ENCODE assay signal across 8 cellular contexts in the genomic region with DNA sequence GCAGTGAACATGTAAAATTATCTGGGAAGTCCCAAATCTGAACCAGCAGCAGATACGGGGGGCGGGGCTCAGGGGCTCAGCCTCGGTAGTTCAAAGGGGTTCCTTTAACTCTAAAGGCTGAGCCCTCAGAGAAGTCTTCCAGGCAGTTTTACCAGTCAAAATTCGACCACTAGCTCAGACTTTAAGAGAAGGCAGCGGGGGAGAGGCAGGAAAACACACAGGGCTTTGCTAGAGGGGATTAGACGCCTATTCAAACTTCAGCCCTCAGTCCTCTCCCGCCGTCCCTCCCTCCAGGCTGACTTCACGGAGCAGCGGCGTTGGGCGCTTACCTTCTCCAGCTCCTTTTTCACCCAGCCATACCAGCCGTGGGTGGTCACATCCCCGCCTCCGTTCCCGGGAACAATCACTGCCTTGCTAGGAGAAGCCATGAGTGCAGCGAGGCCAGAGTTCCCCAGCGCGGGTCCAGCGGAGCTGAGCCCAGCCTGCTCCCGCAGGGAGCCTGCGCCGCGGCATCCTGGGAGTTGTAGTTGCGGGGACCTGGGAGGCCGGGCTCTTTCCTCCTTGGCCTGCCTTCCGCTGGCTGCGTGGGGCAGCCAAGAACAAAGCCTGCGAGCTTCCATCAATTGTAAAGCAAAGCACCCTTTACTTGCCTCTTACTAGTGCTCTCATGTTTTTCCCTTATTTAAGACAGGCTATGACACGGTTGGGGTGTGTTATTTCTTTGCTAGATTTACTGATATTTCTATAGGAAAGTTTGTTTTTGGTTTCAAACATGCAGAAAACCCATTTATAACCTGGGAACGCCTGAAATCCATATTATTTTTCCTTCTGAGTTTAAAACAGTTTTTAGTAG. TPM values are rescaled to one million over a fixed set of nuclear protein-coding genes. Genes with fewer than 3 reads are reported as not detected.
DNase-seq lines count a peak whose midpoint lies in the region; ATAC-seq, FAIRE-seq and TF ChIP-seq lines count a peak whose summit lies in the region.

A gene (minus strand): TSS at position 486 of the 853 bp plus-strand sequence. CDS start 58 bp downstream, at position 428.

- H3K27me3 Mint-ChIP-seq in central memory CD8-positive, alpha-beta T cell: peaks cover 6% of the 10 kb centered on the region

- H3K27me3 ChIP-seq in keratinocyte (ENCODE audit: control insufficient read depth, extremely low read depth, insufficient read depth, low read length): no peaks in the 10 kb centered on the region

- H3K36me3 Mint-ChIP-seq in central memory CD8-positive, alpha-beta T cell (ENCODE audit: insufficient read depth): peaks cover 6% of the 10 kb centered on the region

- dilution Hi-C loops in keratinocyte (cut with MboI; ENCODE audit: extremely low pct_ligation_motif_present, low sequenced_read_pairs): no loop called here

- peak; percentile 71 for FAIRE-seq in keratinocyte (lab: Jason Lieb, UNC)

- H3K4me3 ChIP-seq in keratinocyte (ENCODE audit: control insufficient read depth in 2 of 3, extremely low read depth in 1 of 3, insufficient read depth in 2 of 3, low read depth in 1 of 3, low read length in 3 of 3): peak within 1 kb of the TSS; percentile 71 to 95 (median 85)

- H3K9me3 Mint-ChIP-seq in central memory CD8-positive, alpha-beta T cell: no peaks in the 10 kb centered on the region

- peak within 1 kb of the TSS; percentile 100 for H2AFZ ChIP-seq in keratinocyte (ENCODE audit: control insufficient read depth, low read length)

- H4K20me1 ChIP-seq in keratinocyte (ENCODE audit: control insufficient read depth, extremely low read depth, insufficient read depth, low read length): no peaks in the 10 kb centered on the region

- no peaks in the 10 kb centered on the region for H3K9me1 ChIP-seq in keratinocyte (ENCODE audit: control insufficient read depth, extremely low read depth, insufficient read depth, low read length)

- H3K9ac ChIP-seq in keratinocyte (ENCODE audit: control insufficient read depth, extremely low read depth, insufficient read depth, low read length): peak within 1 kb of the TSS; percentile 84

- no peaks in the 10 kb centered on the region for H3K79me2 ChIP-seq in keratinocyte (ENCODE audit: control insufficient read depth, insufficient read depth, low read length)

- H3K27ac ChIP-seq in keratinocyte (ENCODE audit: control insufficient read depth, insufficient read depth, low read length): peak within 1 kb of the TSS; percentile 62

- DNase-seq in AG08396 (ENCODE audit: low spot score) (peak; percentile 89), NCI-H226 (peak; percentile 72), keratinocyte (ENCODE audit: low read depth, low spot score) (no peak)
- peak; percentile 41 for DNase-seq in activated CD4-positive, CD25-positive, alpha-beta regulatory T cell treated with anti-CD3 and anti-CD28 coated beads, Interleukin-2, amount 50 U/mL, for 16 hours (ENCODE audit: low read depth, low spot score)
- peak; percentile 55 for DNase-seq in central memory CD8-positive, alpha-beta T cell (ENCODE audit: low spot score in 2 of 2)
- peak; percentile 58 to 74 (median 67) for DNase-seq in stimulated activated CD4-positive, alpha-beta T cell treated with anti-CD3 and anti-CD28 coated beads, Interleukin-12 subunit alpha, Interleukin-12 subunit beta, amount 100 ng/mL, for 48 hours (ENCODE audit: low read depth in 2 of 3, low spot score in 1 of 3)

- H3K36me3 ChIP-seq in keratinocyte (ENCODE audit: control insufficient read depth in 2 of 2, extremely low read depth in 1 of 2, insufficient read depth in 2 of 2, low read length in 2 of 2): peaks cover 6 to 7% of the 10 kb centered on the region in 2 experiments

- no peak for TF ChIP-seq CTCF in keratinocyte (optimal IDR thresholded peaks at IDR 0.05 in 1 of 3, IDR thresholded peaks at IDR 0.05 in 1 of 3, conservative IDR thresholded peaks at IDR 0.05 in 1 of 3; ENCODE audit: extremely low read depth in 1 of 3, insufficient read depth in 2 of 3, low read length in 3 of 3)

- ATAC-seq in GM18873 (IDR thresholded peaks at IDR 0.05; ENCODE audit: low FRiP score, unreplicated experiment) (peak; percentile 94), HG03135 (IDR thresholded peaks at IDR 0.05; ENCODE audit: unreplicated experiment) (peak; percentile 94)
- peak; percentile 98 for ATAC-seq in central memory CD8-positive, alpha-beta T cell (replicated peaks; ENCODE audit: extremely low read depth, poor library complexity, severe bottlenecking)

- peaks cover 9% of the 10 kb centered on the region for H3K4me1 ChIP-seq in keratinocyte (ENCODE audit: control insufficient read depth, extremely low read depth, insufficient read depth, low read length)

- H3K4me2 ChIP-seq in keratinocyte (ENCODE audit: control insufficient read depth, extremely low read depth, insufficient read depth, low read depth, low read length): peak within 1 kb of the TSS; percentile 88

- H3K9me3 ChIP-seq in keratinocyte (ENCODE audit: control insufficient read depth, low read depth, low read length): no peaks in the 10 kb centered on the region

- peak within 1 kb of the TSS; percentile 97 for H3K4me3 Mint-ChIP-seq in central memory CD8-positive, alpha-beta T cell

- peak within 1 kb of the TSS; percentile 82 for H3K27ac Mint-ChIP-seq in central memory CD8-positive, alpha-beta T cell (ENCODE audit: low read depth)

- peaks cover 12% of the 10 kb centered on the region for H3K4me1 Mint-ChIP-seq in central memory CD8-positive, alpha-beta T cell

RNA-seq across cellular contexts. Expression of the gene that starts here (rescaled TPM):
- 16.5 to 17.9 TPM (median 17.3 TPM) in 3 replicates for polyA plus RNA-seq in keratinocyte
- polyA plus RNA-seq in keratinocyte (2011; ENCODE audit: low read depth): 1.8 TPM
- polyA plus RNA-seq in keratinocyte (2011; cell fraction: cytosol; rRNA removed): 13.2 and 26.6 TPM in 2 replicates
- polyA plus RNA-seq in keratinocyte (2011; cell fraction: nucleus; rRNA removed): 8.4 and 10.5 TPM in 2 replicates
- polyA plus RNA-seq in keratinocyte (2012; ENCODE audit: low replicate concordance): 5.7 and 12.8 TPM in 2 replicates
- polyA minus RNA-seq in keratinocyte: 10.1 to 47.0 TPM (median 38.9 TPM) in 3 replicates
- 13.6 TPM for polyA minus RNA-seq in keratinocyte (2011; cell fraction: cytosol; rRNA and poly(A)+ RNA removed)
- polyA minus RNA-seq in keratinocyte (2011; cell fraction: nucleus; rRNA and poly(A)+ RNA removed): 5.1 and 14.7 TPM in 2 replicates
